In the genomic region with DNA sequence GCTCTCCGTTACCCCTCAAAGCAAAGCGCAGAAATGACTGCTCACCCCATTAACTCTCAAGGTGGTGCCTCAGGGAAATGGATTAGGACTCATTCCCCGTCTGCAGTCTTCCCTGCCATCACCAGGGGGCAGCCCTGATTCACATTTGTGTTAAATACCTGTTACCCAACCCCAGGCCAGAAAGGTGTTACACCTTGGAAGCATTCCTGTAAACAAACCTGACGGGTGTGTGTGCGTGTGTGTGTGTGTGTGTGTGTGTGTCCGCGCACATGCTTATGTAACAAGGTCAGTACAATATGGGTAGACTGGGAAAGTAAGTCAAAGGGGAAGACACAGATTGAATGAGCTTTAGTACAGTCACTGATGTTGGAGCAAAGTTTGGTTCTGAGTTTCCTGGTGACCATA, we compare ENCODE assay signal across 8 cellular contexts. TPM values are rescaled to one million over a fixed set of nuclear protein-coding genes. Genes with fewer than 3 reads are reported as not detected.
DNase-seq lines count a peak whose midpoint lies in the region; ATAC-seq and TF ChIP-seq lines count a peak whose summit lies in the region.

No MANE protein-coding gene starts in this region.

- peak; percentile 95 for TF ChIP-seq RAD21 in HCT116 (IDR thresholded peaks at IDR 0.05; ENCODE audit: low read depth)

- TF ChIP-seq CTCF in HCT116 (IDR thresholded peaks at IDR 0.05 in 2 of 3, conservative IDR thresholded peaks at IDR 0.05 in 1 of 3; ENCODE audit: borderline replicate concordance in 1 of 3, insufficient read depth in 1 of 3, low read depth in 2 of 3, low read length in 2 of 3) (peak; percentile 83 to 89 (median 83)), endothelial cell (IDR thresholded peaks at IDR 0.05; ENCODE audit: unreplicated experiment) (peak; percentile 78), mesothelial cell of epicardium (IDR thresholded peaks at IDR 0.05; ENCODE audit: unreplicated experiment) (peak; percentile 73)

- no peak for TF ChIP-seq POLR2A in HCT116 (IDR thresholded peaks at IDR 0.05; ENCODE audit: borderline replicate concordance, extremely low read depth, insufficient read depth, insufficient read length)

- RAD21 ChIA-PET in HCT116 (lab: Charles Lee; ENCODE audit: low non-redundant PET in 1 of 2, low total read pairs in 2 of 2, uncharacterized antibody in 2 of 2, unreplicated experiment in 2 of 2), result interaction anchor here in 1 of 2 experiments (0.8 kb wide), 1 partner anchor 28 kb away, joined by 3 read pairs; no protein-coding TSS in a partner anchor

- H3K9me3 Mint-ChIP-seq in endothelial cell (ENCODE audit: unreplicated experiment) (no peaks in the 10 kb centered on the region), mesothelial cell of epicardium (no peaks in the 10 kb centered on the region)

- H3K9me3 ChIP-seq in HCT116 (ENCODE audit: control insufficient read depth in 1 of 2, insufficient read depth in 1 of 2, low read depth in 1 of 2, low read length in 2 of 2), result no peaks in the 10 kb centered on the region

- H3K4me1 Mint-ChIP-seq in endothelial cell (ENCODE audit: unreplicated experiment), result peaks cover 8% of the 10 kb centered on the region
- no peaks in the 10 kb centered on the region for H3K4me1 Mint-ChIP-seq in mesothelial cell of epicardium

- H3K27me3 Mint-ChIP-seq in endothelial cell (ENCODE audit: unreplicated experiment) (peaks cover 5% of the 10 kb centered on the region), mesothelial cell of epicardium (ENCODE audit: low read depth) (peaks cover 34% of the 10 kb centered on the region)

- no TSS peak for BruUV-seq in HCT116 (replicated peaks; lab: Mats Ljungman, UMichigan)

- no peak overlapping the region for H3K27ac Mint-ChIP-seq in endothelial cell (ENCODE audit: unreplicated experiment)
- no peak overlapping the region for H3K27ac Mint-ChIP-seq in mesothelial cell of epicardium

- H4K20me1 ChIP-seq in HCT116 (ENCODE audit: insufficient read depth), result no peaks in the 10 kb centered on the region

- H3K27me3 ChIP-seq in HCT116 (ENCODE audit: insufficient read depth, low read length), result no peaks in the 10 kb centered on the region

- H3K9ac ChIP-seq in HCT116 (ENCODE audit: low read length), result no peak overlapping the region

- no peaks in the 10 kb centered on the region for H3K9me2 ChIP-seq in HCT116 (ENCODE audit: insufficient read depth)

- H3K27ac ChIP-seq in HCT116 (ENCODE audit: low read depth, low read length), result no peak overlapping the region

- CTCF ChIA-PET in HCT116 (lab: Charles Lee), result interaction anchor here (0.6 to 2.2 kb wide), 3 partner anchors 27 to 589 kb away, joined by 3 to 21 read pairs (median 3); no protein-coding TSS in a partner anchor

- H3K36me3 ChIP-seq in HCT116 (ENCODE audit: control insufficient read depth in 1 of 2, insufficient read depth in 2 of 2, low read length in 2 of 2), result no peaks in the 10 kb centered on the region

- intact Hi-C loops in HCT116 (cut with micrococcal nuclease), result loop anchor here (1.0 to 10.0 kb wide), 4 partner anchors 26 to 584 kb away; no protein-coding TSS in a partner anchor

- POLR2A ChIA-PET in HCT116 (lab: Charles Lee), result no interaction called here

- DNase-seq in Ammon's horn (ENCODE audit: low spot score), result peak; percentile 63
- peak; percentile 79 for DNase-seq in HCT116 (ENCODE audit: low read depth, low spot score)
- DNase-seq in NCI-H748 (lab: John Stamatoyannopoulos, UW; ENCODE audit: unreplicated experiment), result peak; percentile 100
- DNase-seq in activated CD8-positive, alpha-beta memory T cell treated with anti-CD3 and anti-CD28 coated beads for 4 hours (ENCODE audit: low read depth in 2 of 2), result peak; percentile 33 to 37
- peak; percentile 79 for DNase-seq in endothelial cell (ENCODE audit: low spot score)
- DNase-seq in mesothelial cell of epicardium (ENCODE audit: low spot score in 2 of 2, unreplicated experiment in 2 of 2), result peak in 1 of 2 experiments; percentile 82
- peak; percentile 34 to 36 for DNase-seq in stimulated activated CD8-positive, alpha-beta memory T cell treated with anti-CD3 and anti-CD28 coated beads, Interleukin-7, amount 100 ng/mL, for 4 hours (ENCODE audit: low read depth in 2 of 2)

- H3K4me3 Mint-ChIP-seq in endothelial cell (ENCODE audit: unreplicated experiment) (no peak overlapping the region), mesothelial cell of epicardium (no peak overlapping the region)

- H3K79me2 ChIP-seq in HCT116 (ENCODE audit: insufficient read depth, low read length), result no peaks in the 10 kb centered on the region

- no peak overlapping the region for H3K4me3 ChIP-seq in HCT116 (replicated peaks in 1 of 2; ENCODE audit: low read depth in 1 of 2, low read length in 2 of 2)

- H3K36me3 Mint-ChIP-seq in endothelial cell (ENCODE audit: low read depth, unreplicated experiment), result peaks cover 4% of the 10 kb centered on the region
- H3K36me3 Mint-ChIP-seq in mesothelial cell of epicardium, result no peaks in the 10 kb centered on the region

- ATAC-seq in HCT116 (peak; percentile 94), HG02852 (IDR thresholded peaks at IDR 0.05; ENCODE audit: unreplicated experiment) (no peak)

- H2AFZ ChIP-seq in HCT116 (ENCODE audit: low read depth, low read length, poor library complexity, severe bottlenecking), result peak overlapping the region; percentile 83

- peaks cover 0 to 8% of the 10 kb centered on the region in 2 experiments; a peak in 1 of 4 replicates for H3K4me1 ChIP-seq in HCT116 (ENCODE audit: control insufficient read depth in 1 of 2, insufficient read depth in 2 of 2, low read length in 2 of 2)

- H3K4me2 ChIP-seq in HCT116 (ENCODE audit: low read length), result peak overlapping the region; percentile 26

TF ChIP-seq in HCT116, 20 proteins besides CTCF, POLR2A, EP300 and RAD21 (continues in another document):
- TF ChIP-seq SIN3A (IDR thresholded peaks at IDR 0.05; ENCODE audit: low read depth), result no peak
- no peak for TF ChIP-seq YY1 (IDR thresholded peaks at IDR 0.05; ENCODE audit: extremely low read depth, insufficient replicate concordance, low read depth, low read length)
- TF ChIP-seq POLR2AphosphoS5 (IDR thresholded peaks at IDR 0.05; ENCODE audit: low read depth, low read length), result no peak
- TF ChIP-seq, protein P1, sequence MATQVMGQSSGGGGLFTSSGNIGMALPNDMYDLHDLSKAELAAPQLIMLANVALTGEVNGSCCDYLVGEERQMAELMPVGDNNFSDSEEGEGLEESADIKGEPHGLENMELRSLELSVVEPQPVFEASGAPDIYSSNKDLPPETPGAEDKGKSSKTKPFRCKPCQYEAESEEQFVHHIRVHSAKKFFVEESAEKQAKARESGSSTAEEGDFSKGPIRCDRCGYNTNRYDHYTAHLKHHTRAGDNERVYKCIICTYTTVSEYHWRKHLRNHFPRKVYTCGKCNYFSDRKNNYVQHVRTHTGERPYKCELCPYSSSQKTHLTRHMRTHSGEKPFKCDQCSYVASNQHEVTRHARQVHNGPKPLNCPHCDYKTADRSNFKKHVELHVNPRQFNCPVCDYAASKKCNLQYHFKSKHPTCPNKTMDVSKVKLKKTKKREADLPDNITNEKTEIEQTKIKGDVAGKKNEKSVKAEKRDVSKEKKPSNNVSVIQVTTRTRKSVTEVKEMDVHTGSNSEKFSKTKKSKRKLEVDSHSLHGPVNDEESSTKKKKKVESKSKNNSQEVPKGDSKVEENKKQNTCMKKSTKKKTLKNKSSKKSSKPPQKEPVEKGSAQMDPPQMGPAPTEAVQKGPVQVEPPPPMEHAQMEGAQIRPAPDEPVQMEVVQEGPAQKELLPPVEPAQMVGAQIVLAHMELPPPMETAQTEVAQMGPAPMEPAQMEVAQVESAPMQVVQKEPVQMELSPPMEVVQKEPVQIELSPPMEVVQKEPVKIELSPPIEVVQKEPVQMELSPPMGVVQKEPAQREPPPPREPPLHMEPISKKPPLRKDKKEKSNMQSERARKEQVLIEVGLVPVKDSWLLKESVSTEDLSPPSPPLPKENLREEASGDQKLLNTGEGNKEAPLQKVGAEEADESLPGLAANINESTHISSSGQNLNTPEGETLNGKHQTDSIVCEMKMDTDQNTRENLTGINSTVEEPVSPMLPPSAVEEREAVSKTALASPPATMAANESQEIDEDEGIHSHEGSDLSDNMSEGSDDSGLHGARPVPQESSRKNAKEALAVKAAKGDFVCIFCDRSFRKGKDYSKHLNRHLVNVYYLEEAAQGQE (IDR thresholded peaks at IDR 0.05; ENCODE audit: low read depth), result no peak
- peak; percentile 75; the same call in 1 of the 2 replicates for TF ChIP-seq CBX3 (IDR thresholded peaks at IDR 0.05; ENCODE audit: low read depth)
- no peak for TF ChIP-seq ZFX (IDR thresholded peaks at IDR 0.05)
- TF ChIP-seq EZH2 (IDR thresholded peaks at IDR 0.05), result no peak
- TF ChIP-seq, protein P2, sequence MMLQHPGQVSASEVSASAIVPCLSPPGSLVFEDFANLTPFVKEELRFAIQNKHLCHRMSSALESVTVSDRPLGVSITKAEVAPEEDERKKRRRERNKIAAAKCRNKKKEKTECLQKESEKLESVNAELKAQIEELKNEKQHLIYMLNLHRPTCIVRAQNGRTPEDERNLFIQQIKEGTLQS (IDR thresholded peaks at IDR 0.05), result no peak
- no peak for TF ChIP-seq ZNF274 (IDR thresholded peaks at IDR 0.05; ENCODE audit: low read depth, low read length)
- TF ChIP-seq ELF1 (IDR thresholded peaks at IDR 0.05; ENCODE audit: borderline replicate concordance, low read depth), result no peak
- TF ChIP-seq, protein P3, sequence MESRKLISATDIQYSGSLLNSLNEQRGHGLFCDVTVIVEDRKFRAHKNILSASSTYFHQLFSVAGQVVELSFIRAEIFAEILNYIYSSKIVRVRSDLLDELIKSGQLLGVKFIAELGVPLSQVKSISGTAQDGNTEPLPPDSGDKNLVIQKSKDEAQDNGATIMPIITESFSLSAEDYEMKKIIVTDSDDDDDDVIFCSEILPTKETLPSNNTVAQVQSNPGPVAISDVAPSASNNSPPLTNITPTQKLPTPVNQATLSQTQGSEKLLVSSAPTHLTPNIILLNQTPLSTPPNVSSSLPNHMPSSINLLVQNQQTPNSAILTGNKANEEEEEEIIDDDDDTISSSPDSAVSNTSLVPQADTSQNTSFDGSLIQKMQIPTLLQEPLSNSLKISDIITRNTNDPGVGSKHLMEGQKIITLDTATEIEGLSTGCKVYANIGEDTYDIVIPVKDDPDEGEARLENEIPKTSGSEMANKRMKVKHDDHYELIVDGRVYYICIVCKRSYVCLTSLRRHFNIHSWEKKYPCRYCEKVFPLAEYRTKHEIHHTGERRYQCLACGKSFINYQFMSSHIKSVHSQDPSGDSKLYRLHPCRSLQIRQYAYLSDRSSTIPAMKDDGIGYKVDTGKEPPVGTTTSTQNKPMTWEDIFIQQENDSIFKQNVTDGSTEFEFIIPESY (IDR thresholded peaks at IDR 0.05; ENCODE audit: extremely low read depth, insufficient replicate concordance, low read length), result no peak

RNA-seq across cellular contexts. Expression of a gene that starts 6.3 kb away (rescaled TPM):
- not detected for total RNA-seq in HCT116 (2021; ENCODE audit: unreplicated experiment)
- not detected in 2 replicates for polyA plus RNA-seq in HCT116 (2012)
- not detected for total RNA-seq in endothelial cell (ENCODE audit: unreplicated experiment)
- not detected in 3 replicates for total RNA-seq in mesothelial cell of epicardium

RNA-seq across cellular contexts. Expression of a gene that starts 17.6 kb away (rescaled TPM):
- total RNA-seq in HCT116 (2021; ENCODE audit: unreplicated experiment), result not detected
- polyA plus RNA-seq in HCT116 (2012), result not detected in 2 replicates
- not detected for total RNA-seq in endothelial cell (ENCODE audit: unreplicated experiment)
- not detected in 3 replicates for total RNA-seq in mesothelial cell of epicardium
